Comparison of ENCODE assay signal across 8 cellular contexts in genomic region chrX:111680988-111681779, GRCh38. TPM values are rescaled to one million over a fixed set of nuclear protein-coding genes. Genes with fewer than 3 reads are reported as not detected.
DNase-seq lines count a peak whose midpoint lies in the region; ATAC-seq and TF ChIP-seq lines count a peak whose summit lies in the region.

Gene ALG13, plus strand, starts transcription at chrX:111681170. Its CDS starts 49 bp downstream, at chrX:111681219.

- H3K4me1 ChIP-seq in esophagus (ENCODE audit: control insufficient read depth in 2 of 2, insufficient read depth in 2 of 2, low read length in 1 of 2) = no peaks in the 10 kb centered on the region
- peaks cover 5% of the 10 kb centered on the region for H3K4me1 ChIP-seq in mucosa of stomach (ENCODE audit: control insufficient read depth, insufficient read depth, low read length)

- peak within 1 kb of the TSS; percentile 89 for H3K4me3 Mint-ChIP-seq in activated T-cell treated with anti-CD3 and anti-CD28 coated beads, Interleukin-2, amount 50 U/mL, for 4 hours

- peak within 1 kb of the TSS; percentile 96 for H3K9ac ChIP-seq in mucosa of stomach (ENCODE audit: low read length)

- no peaks in the 10 kb centered on the region for H3K9me3 Mint-ChIP-seq in activated T-cell treated with anti-CD3 and anti-CD28 coated beads, Interleukin-2, amount 50 U/mL, for 4 hours

- H3K9me3 ChIP-seq in esophagus (ENCODE audit: control insufficient read depth in 2 of 2, insufficient read depth in 1 of 2, low read depth in 1 of 2, low read length in 1 of 2) (no peaks in the 10 kb centered on the region), mucosa of stomach (ENCODE audit: control insufficient read depth, low read length) (no peaks in the 10 kb centered on the region)

- H3K27me3 Mint-ChIP-seq in activated T-cell treated with anti-CD3 and anti-CD28 coated beads, Interleukin-2, amount 50 U/mL, for 4 hours (ENCODE audit: low read depth) = no peaks in the 10 kb centered on the region

- DNase-seq in DMS79 treated with DMSO at 0.1 percent for 48 hours (lab: John Stamatoyannopoulos, UW) = peak; percentile 67
- DNase-seq in KG1 (lab: John Stamatoyannopoulos, UW) = peak; percentile 58
- peak; percentile 86 for DNase-seq in activated T-cell treated with anti-CD3 and anti-CD28 coated beads, Interleukin-2, amount 50 U/mL, for 4 hours
- DNase-seq in stimulated activated CD8-positive, alpha-beta memory T cell treated with anti-CD3 and anti-CD28 coated beads, Interleukin-7, amount 100 ng/mL, for 1 hour (ENCODE audit: low read depth in 2 of 2) = peak; percentile 70 to 73

- 0 to 12% methylated on average over 69 of the region's 69 CpGs for WGBS in esophagus, 2 donors

- no peaks in the 10 kb centered on the region for H3K36me3 ChIP-seq in esophagus (ENCODE audit: control insufficient read depth in 2 of 2, insufficient read depth in 2 of 2, low read length in 1 of 2)
- no peaks in the 10 kb centered on the region for H3K36me3 ChIP-seq in mucosa of stomach (ENCODE audit: control insufficient read depth, insufficient read depth, low read length)

- peak within 1 kb of the TSS; percentile 75 to 76 for H3K4me3 ChIP-seq in esophagus (ENCODE audit: low read depth in 1 of 2, low read length in 2 of 2)
- H3K4me3 ChIP-seq in mucosa of stomach (ENCODE audit: low read length) = peak within 1 kb of the TSS; percentile 32

- peak within 1 kb of the TSS; percentile 92 to 97 for H3K27ac ChIP-seq in esophagus (ENCODE audit: low read depth in 2 of 2, low read length in 1 of 2)

- peaks cover 30% of the 10 kb centered on the region for H3K4me1 Mint-ChIP-seq in activated T-cell treated with anti-CD3 and anti-CD28 coated beads, Interleukin-2, amount 50 U/mL, for 4 hours (ENCODE audit: low read depth)

- H3K36me3 Mint-ChIP-seq in activated T-cell treated with anti-CD3 and anti-CD28 coated beads, Interleukin-2, amount 50 U/mL, for 4 hours (ENCODE audit: insufficient read depth) = peaks cover 19% of the 10 kb centered on the region

- H3K27me3 ChIP-seq in esophagus (ENCODE audit: control insufficient read depth in 1 of 2, insufficient read depth in 2 of 2, low read length in 2 of 2) (no peaks in the 10 kb centered on the region), mucosa of stomach (ENCODE audit: control insufficient read depth, insufficient read depth, low read length) (no peaks in the 10 kb centered on the region)

- peak; percentile 96 for ATAC-seq in GM21723 (IDR thresholded peaks at IDR 0.05; ENCODE audit: unreplicated experiment)
- peak; percentile 92 for ATAC-seq in activated T-cell treated with anti-CD3 and anti-CD28 coated beads, Interleukin-2, amount 50 U/mL, for 4 hours

TF ChIP-seq in PFSK-1, 5 proteins besides CTCF, POLR2A, EP300 and RAD21:
- TF ChIP-seq POLR2AphosphoS5 (IDR thresholded peaks at IDR 0.05; ENCODE audit: low read depth, low read length) (peak; percentile 73), SIN3A (IDR thresholded peaks at IDR 0.05; ENCODE audit: borderline replicate concordance, insufficient read depth, low read length) (peak; percentile 42; the same call in 1 of the 2 replicates), FOXP2 (optimal IDR thresholded peaks at IDR 0.05; ENCODE audit: borderline replicate concordance, extremely low read depth, extremely low read length, insufficient read depth) (peak; percentile 84), REST (IDR thresholded peaks at IDR 0.05; ENCODE audit: insufficient read depth in 1 of 2, low read depth in 2 of 2, low read length in 2 of 2) (0 out of 4 replicates have a peak, but pooled peaks of 1 of the 2 experiments have one; percentile 22), TAF1 (IDR thresholded peaks at IDR 0.05; ENCODE audit: borderline replicate concordance, insufficient read depth, low read length) (peak; percentile 71; the same call in 1 of the 2 replicates)
TF ChIP-seq in PFSK-1: peak in this region for 5.

RNA-seq across cellular contexts. Expression of gene ALG13, which starts in this region (rescaled TPM):
- 23.3 TPM for polyA plus RNA-seq in PFSK-1 (2012; ENCODE audit: insufficient read length, low read depth)
- 10 to 100 TPM; 56.5 to 60.4 (median 57.9) TPM for total RNA-seq in activated T-cell treated with anti-CD3 and anti-CD28 coated beads, Interleukin-2, amount 50 U/mL, for 4 hours
- 10 to 100 TPM; 28.2 to 32.3 TPM for polyA plus RNA-seq in esophagus

Comparison
In these comparisons a context has a peak if more than half of its experiments do, and no peak if none do; other contexts are left out.
1. Peak in every context shown above with its lines: DNase-seq, ATAC-seq, H3K4me3 ChIP-seq and H3K27ac ChIP-seq.